Comparison of ENCODE assay signal across 1 cellular context in the genomic region with DNA sequence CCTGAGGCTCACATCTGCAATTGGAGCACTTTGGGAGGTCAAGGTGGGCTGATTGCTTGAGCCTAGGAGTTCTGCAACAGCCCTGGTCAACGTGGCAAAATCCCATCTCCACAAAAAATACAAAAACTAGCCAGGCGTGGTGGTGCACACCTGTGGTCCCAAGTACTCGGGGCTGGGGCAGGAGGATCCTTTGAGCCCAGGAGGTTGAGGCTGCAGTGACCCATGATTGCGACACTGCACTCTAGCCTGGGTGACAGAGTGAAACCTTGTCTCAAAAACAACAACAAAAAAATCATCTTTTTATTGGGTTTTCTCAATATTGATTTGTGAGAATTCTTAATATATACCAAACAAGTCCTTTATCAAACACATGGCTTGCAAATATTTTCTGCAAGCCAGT.
TF ChIP-seq lines count a peak whose summit lies in the region.

No MANE protein-coding gene starts in this region.

TF ChIP-seq in HepG2, 621 proteins besides CTCF, POLR2A, EP300 and RAD21 (continued from another document):
- peak; percentile 58 for TF ChIP-seq RBM22 (optimal IDR thresholded peaks at IDR 0.05; ENCODE audit: low read length)
- TF ChIP-seq, protein P1, sequence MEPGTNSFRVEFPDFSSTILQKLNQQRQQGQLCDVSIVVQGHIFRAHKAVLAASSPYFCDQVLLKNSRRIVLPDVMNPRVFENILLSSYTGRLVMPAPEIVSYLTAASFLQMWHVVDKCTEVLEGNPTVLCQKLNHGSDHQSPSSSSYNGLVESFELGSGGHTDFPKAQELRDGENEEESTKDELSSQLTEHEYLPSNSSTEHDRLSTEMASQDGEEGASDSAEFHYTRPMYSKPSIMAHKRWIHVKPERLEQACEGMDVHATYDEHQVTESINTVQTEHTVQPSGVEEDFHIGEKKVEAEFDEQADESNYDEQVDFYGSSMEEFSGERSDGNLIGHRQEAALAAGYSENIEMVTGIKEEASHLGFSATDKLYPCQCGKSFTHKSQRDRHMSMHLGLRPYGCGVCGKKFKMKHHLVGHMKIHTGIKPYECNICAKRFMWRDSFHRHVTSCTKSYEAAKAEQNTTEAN (CRISPR knock-in tag; conservative IDR thresholded peaks at IDR 0.05) = no peak
- TF ChIP-seq ZBTB20 (CRISPR knock-in tag; IDR thresholded peaks at IDR 0.05; ENCODE audit: borderline replicate concordance, low read depth) = no peak
- peak; percentile 61 for TF ChIP-seq CEBPG (CRISPR knock-in tag; IDR thresholded peaks at IDR 0.05)
- peak; percentile 72; the same call in 1 of the 2 replicates for TF ChIP-seq ZNF460 (CRISPR knock-in tag; IDR thresholded peaks at IDR 0.05; ENCODE audit: borderline replicate concordance)
- TF ChIP-seq BHLHE40 (IDR thresholded peaks at IDR 0.05; ENCODE audit: low read length) = no peak
- TF ChIP-seq ZNF251 (CRISPR knock-in tag; IDR thresholded peaks at IDR 0.05) = no peak
- peak; percentile 80 for TF ChIP-seq CEBPB (IDR thresholded peaks at IDR 0.05; ENCODE audit: borderline replicate concordance, low read depth, low read length)
- no peak for TF ChIP-seq GPN1 (CRISPR knock-in tag; IDR thresholded peaks at IDR 0.05; ENCODE audit: borderline replicate concordance)
